Comparison of ENCODE assay signal across 35 cellular contexts in genomic region chr15:49538520-49538919, GRCh38.
"Had no signal": no experiment of that assay in that cellular context is flagged by ENCODE, and none has a peak within 500 bp of the region (broad histone marks: within the 10 kb centered on the region; RNA-seq: fewer than 3 reads in every experiment).

No MANE protein-coding gene starts in this region.

- H3K27me3 ChIP-seq: MG63 had no signal

- H3K36me3 ChIP-seq: MG63 had no signal

- DNase-seq: Karpas-422, Kasumi-1, MG63, MM.1S, MV-4-11, NCI-H1048, NCI-H1092, NCI-H1092 treated with DMSO at 0.1 percent for 48 hours, NCI-H1105, NCI-H1105 treated with DMSO at 0.1 percent for 48 hours, NCI-H1417, NCI-H1417 treated with DMSO at 0.1 percent for 48 hours, NCI-H1436, NCI-H1436 treated with DMSO at 0.1 percent for 48 hours, NCI-H146, NCI-H1694, NCI-H1694 treated with DMSO at 0.1 percent for 48 hours, NCI-H187, NCI-H187 treated with DMSO at 0.1 percent for 48 hours, NCI-H1930, NCI-H2029, NCI-H2029 treated with DMSO at 0.1 percent for 48 hours, NCI-H2081, NCI-H2081 treated with DMSO at 0.1 percent for 48 hours, NCI-H2107, NCI-H2171, NCI-H2171 treated with DMSO at 0.1 percent for 48 hours, NCI-H2227 treated with DMSO at 0.1 percent for 48 hours, NCI-H226, NCI-H345, NCI-H446, NCI-H446 treated with DMSO at 0.1 percent for 48 hours, NCI-H510A, NCI-H510A treated with DMSO at 0.1 percent for 48 hours, NCI-H524 had no signal

- H3K4me3 ChIP-seq: MG63 had no signal
